In the genomic region with DNA sequence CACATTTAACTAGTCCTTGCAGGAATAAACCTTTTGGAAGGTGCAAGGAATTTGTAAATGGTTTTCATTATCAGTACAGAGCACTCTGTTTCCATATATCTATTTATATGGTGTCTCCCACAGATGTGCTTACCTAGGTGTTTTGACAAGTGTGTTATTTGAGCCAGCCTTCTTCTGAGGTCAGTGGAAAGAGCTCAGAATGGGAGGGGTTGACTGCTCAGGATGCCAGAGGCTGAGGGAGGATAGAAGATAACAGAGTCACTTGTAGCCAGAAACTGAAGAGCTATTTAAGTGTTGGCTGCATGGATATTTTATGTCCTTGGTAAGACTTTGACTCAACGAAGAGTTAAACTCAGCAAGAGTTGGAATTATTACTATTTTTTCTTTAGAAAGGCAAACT, we compare ENCODE assay signal across 20 cellular contexts. TPM values are rescaled to one million over a fixed set of nuclear protein-coding genes. Genes with fewer than 3 reads are reported as not detected.
DNase-seq lines count a peak whose midpoint lies in the region; ATAC-seq and TF ChIP-seq lines count a peak whose summit lies in the region.
"Had no signal": no experiment of that assay in that cellular context is flagged by ENCODE, and none has a peak within 500 bp of the region (broad histone marks: within the 10 kb centered on the region; RNA-seq: fewer than 3 reads in every experiment).

No MANE protein-coding gene starts in this region.

- H3F3A ChIP-seq in SK-N-SH (replicated peaks; ENCODE audit: insufficient read depth), result no peaks in the 10 kb centered on the region

- TF ChIP-seq EP300 in SK-N-SH (IDR thresholded peaks at IDR 0.05; ENCODE audit: borderline replicate concordance in 1 of 2, low read depth in 1 of 2, low read length in 1 of 2), result no peak

- H3K27me3 ChIP-seq in SK-N-SH (ENCODE audit: insufficient read depth) (no peaks in the 10 kb centered on the region), uterus (no peaks in the 10 kb centered on the region), colonic mucosa (no peaks in the 10 kb centered on the region)
- H3K27me3 ChIP-seq: esophagus muscularis mucosa had no signal

- CTCF ChIA-PET in SK-N-SH (lab: Yijun Ruan, JAX) (interaction anchor here (0.5 to 2.3 kb wide), 3 partner anchors 9 to 163 kb away, joined by 3 to 8 read pairs (median 5); no protein-coding TSS in a partner anchor), WTC11 (lab: Charles Lee) (interaction anchor here (1.1 to 1.7 kb wide), 2 partner anchors 8 to 80 kb away, joined by 7 read pairs; no protein-coding TSS in a partner anchor)

- no peaks in the 10 kb centered on the region for H4K20me1 ChIP-seq in SK-N-SH (ENCODE audit: insufficient read depth)

- no peaks in the 10 kb centered on the region for H3K9me2 ChIP-seq in SK-N-SH

- WGBS in SK-N-SH (ENCODE audit: low lambda C conversion rate), result 96% methylated on average over 1 of the region's 1 CpG

- H3K4me3 Mint-ChIP-seq in WTC11, result no peak overlapping the region
- H3K4me3 Mint-ChIP-seq: dendritic cell treated with granulocyte-macrophage colony-stimulating factor and Interleukin-4, amounts not matched to agents 40 ng/mL and 50 ng/mL, for 4 days had no signal

- H3K4me2 ChIP-seq in SK-N-SH, result no peak overlapping the region
- H3K4me2 ChIP-seq: smooth muscle cell had no signal

- H3K27me3 Mint-ChIP-seq in WTC11 (ENCODE audit: low read depth), result no peaks in the 10 kb centered on the region; the same call in 1 of the 2 replicates
- H3K27me3 Mint-ChIP-seq: dendritic cell treated with granulocyte-macrophage colony-stimulating factor and Interleukin-4, amounts not matched to agents 40 ng/mL and 50 ng/mL, for 4 days had no signal

- ATAC-seq in SK-N-SH treated with all-trans-retinoic acid at 6 μM for 48 hours, result peak; percentile 40; the same call in 1 of the 3 replicates
- peak; percentile 38 for ATAC-seq in WTC11
- no peak for ATAC-seq in HG03432 (IDR thresholded peaks at IDR 0.05; ENCODE audit: unreplicated experiment)
- no peak for ATAC-seq in HG03175 (IDR thresholded peaks at IDR 0.05; ENCODE audit: unreplicated experiment)
- ATAC-seq: stimulated activated naive CD8-positive, alpha-beta T cell treated with anti-CD3 and anti-CD28 coated beads, Interleukin-15, Interleukin-2, amounts not matched to agents 100 U/mL and 50 U/mL, for 24 hours had no signal

- H3K4me3 ChIP-seq in SK-N-SH (ENCODE audit: low read depth in 2 of 2, low read length in 1 of 2) (no peak overlapping the region), uterus (no peak overlapping the region), colonic mucosa (no peak overlapping the region)
- H3K4me3 ChIP-seq: esophagus muscularis mucosa, smooth muscle cell had no signal

- H3K79me2 ChIP-seq in SK-N-SH (ENCODE audit: insufficient read depth), result no peaks in the 10 kb centered on the region

- no peak for DNase-seq in SK-N-SH
- DNase-seq in WTC11 (ENCODE audit: low spot score), result no peak
- DNase-seq in iPS-NIHi7 (ENCODE audit: extremely low spot score), result peak; percentile 39
- DNase-seq in uterus, result peak; percentile 28 to 36
- DNase-seq in colonic mucosa, result no peak
- DNase-seq: activated CD4-positive, alpha-beta T cell treated with anti-CD3 and anti-CD28 coated beads, Interleukin-2, amount 50 U/mL, for 4 hours; amniotic stem cell; COR-L47; NCI-H1105 treated with DMSO at 0.1 percent for 48 hours; NCI-H748 treated with DMSO at 0.1 percent for 48 hours; nucleus accumbens; stimulated activated naive CD8-positive, alpha-beta T cell treated with anti-CD3 and anti-CD28 coated beads, Interleukin-15, Interleukin-2, amounts not matched to agents 100 U/mL and 50 U/mL, for 24 hours; T-helper 2 cell had no signal

- H3K27ac Mint-ChIP-seq in WTC11, result no peak overlapping the region; the same call in 1 of the 2 replicates
- H3K27ac Mint-ChIP-seq: dendritic cell treated with granulocyte-macrophage colony-stimulating factor and Interleukin-4, amounts not matched to agents 40 ng/mL and 50 ng/mL, for 4 days had no signal

- TF ChIP-seq RAD21 in SK-N-SH (IDR thresholded peaks at IDR 0.05; ENCODE audit: low read length), result no peak

- no peaks in the 10 kb centered on the region for H3K4me1 ChIP-seq in SK-N-SH (ENCODE audit: control insufficient read depth in 1 of 2, insufficient read depth in 2 of 2, low read depth in 1 of 2, low read length in 1 of 2)
- peaks cover 0 to 6% of the 10 kb centered on the region in 2 donors for H3K4me1 ChIP-seq in uterus
- H3K4me1 ChIP-seq in colonic mucosa, result no peaks in the 10 kb centered on the region

- no peak for TF ChIP-seq POLR2A in uterus (IDR thresholded peaks at IDR 0.05)

- peaks cover 0 to 4% of the 10 kb centered on the region in 2 experiments for H3K36me3 ChIP-seq in SK-N-SH (replicated peaks in 1 of 2; ENCODE audit: control insufficient read depth in 1 of 2, insufficient read depth in 2 of 2, low read length in 1 of 2)
- H3K36me3 ChIP-seq in uterus, result no peaks in the 10 kb centered on the region
- H3K36me3 ChIP-seq in colonic mucosa, result no peaks in the 10 kb centered on the region
- H3K36me3 ChIP-seq: esophagus muscularis mucosa had no signal

- H3K27ac ChIP-seq in SK-N-SH (ENCODE audit: low read depth in 2 of 2, low read length in 1 of 2) (no peak overlapping the region), uterus (peak overlapping the region; percentile 49 to 54), colonic mucosa (no peak overlapping the region)
- H3K27ac ChIP-seq: esophagus muscularis mucosa, RWPE1 had no signal

- H3K9me3 ChIP-seq in SK-N-SH, result no peaks in the 10 kb centered on the region
- H3K9me3 ChIP-seq in uterus, result no peaks in the 10 kb centered on the region
- H3K9me3 ChIP-seq in colonic mucosa, result no peaks in the 10 kb centered on the region
- H3K9me3 ChIP-seq: esophagus muscularis mucosa had no signal

- intact Hi-C loops in uterus (cut with DNase I; ENCODE audit: low total_unique reads) (loop anchor here (10.0 kb wide), 1 partner anchor 140 kb away; no protein-coding TSS in a partner anchor), colonic mucosa (cut with DNase I) (no loop called here)

- peaks cover 29% of the 10 kb centered on the region for H3K4me1 Mint-ChIP-seq in WTC11

- H3K9ac ChIP-seq in SK-N-SH (no peak overlapping the region), colonic mucosa (ENCODE audit: low read depth in 2 of 2, low read length in 2 of 2) (no peak overlapping the region)

- no peak overlapping the region for H2AFZ ChIP-seq in SK-N-SH (ENCODE audit: low read depth)

- no peak for TF ChIP-seq CTCF in SK-N-SH (IDR thresholded peaks at IDR 0.05)
- no peak for TF ChIP-seq CTCF in WTC11 (IDR thresholded peaks at IDR 0.05)
- TF ChIP-seq CTCF in uterus (IDR thresholded peaks at IDR 0.05), result no peak
- no peak for TF ChIP-seq CTCF in colonic mucosa (IDR thresholded peaks at IDR 0.05)

- no peaks in the 10 kb centered on the region for H3K36me3 Mint-ChIP-seq in WTC11

- POLR2A ChIA-PET in SK-N-SH (lab: Yijun Ruan, JAX) (no interaction called here), WTC11 (lab: Charles Lee) (no interaction called here)

- H3K9me3 Mint-ChIP-seq in WTC11, result peaks cover 9% of the 10 kb centered on the region
- H3K9me3 Mint-ChIP-seq: dendritic cell treated with granulocyte-macrophage colony-stimulating factor and Interleukin-4, amounts not matched to agents 40 ng/mL and 50 ng/mL, for 4 days had no signal

TF ChIP-seq in SK-N-SH treated with all-trans-retinoic acid at 6 μM for 48 hours, 23 proteins besides CTCF, POLR2A, EP300 and RAD21:
- no peak for TF ChIP-seq ISL1 (CRISPR knock-in tag; IDR thresholded peaks at IDR 0.05)
- no peak for TF ChIP-seq ESRRG (CRISPR knock-in tag; IDR thresholded peaks at IDR 0.05)
- TF ChIP-seq GLIS3 (CRISPR knock-in tag; IDR thresholded peaks at IDR 0.05), result no peak
- TF ChIP-seq ZFP3 (CRISPR knock-in tag; IDR thresholded peaks at IDR 0.05), result no peak
- no peak for TF ChIP-seq OSR1 (CRISPR knock-in tag; IDR thresholded peaks at IDR 0.05)

TF ChIP-seq in SK-N-SH, 30 proteins besides CTCF, POLR2A, EP300 and RAD21:
- TF ChIP-seq FOXM1 (IDR thresholded peaks at IDR 0.05; ENCODE audit: low read depth) (no peak), SIN3A (IDR thresholded peaks at IDR 0.05; ENCODE audit: borderline replicate concordance, low read depth, low read length) (no peak), TAF1 (IDR thresholded peaks at IDR 0.05; ENCODE audit: borderline replicate concordance, low read depth, low read length) (no peak), NRF1 (IDR thresholded peaks at IDR 0.05; ENCODE audit: low read depth, low read length) (no peak)
- TF ChIP-seq, protein P1, sequence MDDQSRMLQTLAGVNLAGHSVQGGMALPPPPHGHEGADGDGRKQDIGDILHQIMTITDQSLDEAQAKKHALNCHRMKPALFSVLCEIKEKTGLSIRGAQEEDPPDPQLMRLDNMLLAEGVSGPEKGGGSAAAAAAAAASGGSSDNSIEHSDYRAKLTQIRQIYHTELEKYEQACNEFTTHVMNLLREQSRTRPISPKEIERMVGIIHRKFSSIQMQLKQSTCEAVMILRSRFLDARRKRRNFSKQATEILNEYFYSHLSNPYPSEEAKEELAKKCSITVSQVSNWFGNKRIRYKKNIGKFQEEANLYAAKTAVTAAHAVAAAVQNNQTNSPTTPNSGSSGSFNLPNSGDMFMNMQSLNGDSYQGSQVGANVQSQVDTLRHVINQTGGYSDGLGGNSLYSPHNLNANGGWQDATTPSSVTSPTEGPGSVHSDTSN (IDR thresholded peaks at IDR 0.05), result no peak

TF ChIP-seq in WTC11, 78 proteins besides CTCF, POLR2A, EP300 and RAD21 (continues in another document):
- TF ChIP-seq ETV6 (CRISPR knock-in tag; IDR thresholded peaks at IDR 0.05), result no peak
- TF ChIP-seq, protein P2, sequence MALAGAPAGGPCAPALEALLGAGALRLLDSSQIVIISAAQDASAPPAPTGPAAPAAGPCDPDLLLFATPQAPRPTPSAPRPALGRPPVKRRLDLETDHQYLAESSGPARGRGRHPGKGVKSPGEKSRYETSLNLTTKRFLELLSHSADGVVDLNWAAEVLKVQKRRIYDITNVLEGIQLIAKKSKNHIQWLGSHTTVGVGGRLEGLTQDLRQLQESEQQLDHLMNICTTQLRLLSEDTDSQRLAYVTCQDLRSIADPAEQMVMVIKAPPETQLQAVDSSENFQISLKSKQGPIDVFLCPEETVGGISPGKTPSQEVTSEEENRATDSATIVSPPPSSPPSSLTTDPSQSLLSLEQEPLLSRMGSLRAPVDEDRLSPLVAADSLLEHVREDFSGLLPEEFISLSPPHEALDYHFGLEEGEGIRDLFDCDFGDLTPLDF (CRISPR knock-in tag; IDR thresholded peaks at IDR 0.05), result no peak
- TF ChIP-seq JUN (CRISPR knock-in tag; IDR thresholded peaks at IDR 0.05), result no peak
- no peak for TF ChIP-seq CREB1 (CRISPR knock-in tag; IDR thresholded peaks at IDR 0.05)
- TF ChIP-seq ZBTB21 (CRISPR knock-in tag; IDR thresholded peaks at IDR 0.05; ENCODE audit: borderline replicate concordance), result no peak
- no peak for TF ChIP-seq GABPB1 (CRISPR knock-in tag; IDR thresholded peaks at IDR 0.05)
- no peak for TF ChIP-seq SMAD4 (CRISPR knock-in tag; IDR thresholded peaks at IDR 0.05)
- no peak for TF ChIP-seq OVOL2 (CRISPR knock-in tag; IDR thresholded peaks at IDR 0.05; ENCODE audit: borderline replicate concordance)

RNA-seq across cellular contexts. Expression of a gene that starts 5.0 kb away (rescaled TPM):
- polyA plus RNA-seq in SK-N-SH (2012; rRNA removed), result 0.12 and 0.21 TPM in 2 replicates
- polyA plus RNA-seq in SK-N-SH (2012; cell fraction: cytosol; rRNA removed), result 0.05 and 0.09 TPM in 2 replicates
- 0.33 and 0.82 TPM in 2 replicates for polyA plus RNA-seq in SK-N-SH (2012; cell fraction: nucleus; rRNA removed)
- 0.98 to 1.2 TPM (median 1.1 TPM) in 3 replicates for total RNA-seq in WTC11 (2021)
- 10 to 100 TPM; 15.8 to 49.4 (median 27.0) TPM for total RNA-seq in uterus
- under 1 TPM; 0.30 to 0.66 TPM for total RNA-seq in colonic mucosa

Comparison
In these comparisons a context has a peak if more than half of its experiments do, and no peak if none do; other contexts are left out.
1. ATAC-seq: peak in SK-N-SH treated with all-trans-retinoic acid at 6 μM for 48 hours (single experiment) and WTC11 (single experiment); none in HG03432 (single experiment) and HG03175 (single experiment).
2. DNase-seq: peak in iPS-NIHi7 (single experiment) and uterus (2 of 2); none in SK-N-SH (single experiment), WTC11 (single experiment) and colonic mucosa (single experiment).
3. H3K27ac ChIP-seq: peak in uterus (2 of 2); none in SK-N-SH (0 of 2) and colonic mucosa (single experiment).